In the genomic region with DNA sequence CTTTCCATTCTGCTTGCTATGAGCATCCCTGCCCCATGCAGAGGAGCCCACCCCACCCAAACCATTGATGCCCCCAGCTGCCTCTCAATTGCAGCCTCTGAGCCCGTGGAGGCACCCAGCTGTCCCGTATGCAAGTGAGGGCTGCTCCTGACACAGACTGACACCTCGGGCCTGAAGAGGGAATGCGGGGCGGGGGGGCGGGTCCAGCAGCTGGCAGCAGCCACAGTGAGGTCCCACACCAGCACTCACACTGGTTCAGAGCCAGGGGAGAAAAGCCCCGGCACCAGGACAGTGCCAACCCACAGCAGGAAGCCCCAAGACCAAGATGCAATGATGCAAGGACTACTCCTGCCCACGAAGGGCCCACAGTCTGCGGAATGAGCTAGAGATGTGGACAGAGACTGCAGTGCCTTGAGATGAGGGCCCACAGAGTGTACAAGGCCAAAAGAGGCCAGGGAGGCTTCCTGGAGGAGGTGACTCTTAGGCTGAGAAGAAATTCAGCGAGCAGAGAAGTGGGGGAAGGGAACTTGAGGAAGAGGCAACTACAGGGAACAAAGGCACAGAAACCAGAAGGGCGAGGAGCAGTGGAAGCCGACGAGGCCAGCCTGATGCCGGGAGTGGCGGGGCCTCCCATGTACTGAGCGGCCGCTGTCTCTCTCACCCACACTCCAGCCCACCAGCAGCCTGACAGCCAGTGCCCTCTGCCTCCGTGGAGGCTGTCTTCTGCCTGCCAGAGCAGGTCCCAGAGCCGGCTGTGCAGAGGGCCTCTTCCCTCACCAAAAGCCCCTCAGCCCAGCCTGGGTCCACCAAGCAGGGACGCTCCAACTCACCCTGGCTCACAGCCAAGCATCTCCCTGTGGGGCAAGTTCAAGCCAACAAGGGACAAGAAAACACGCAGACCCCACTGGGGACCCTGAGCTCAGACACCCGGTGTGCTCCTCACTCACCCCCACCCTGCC, we compare ENCODE assay signal across 8 cellular contexts. TPM values are rescaled to one million over a fixed set of nuclear protein-coding genes. Genes with fewer than 3 reads are reported as not detected.
DNase-seq lines count a peak whose midpoint lies in the region; ATAC-seq and TF ChIP-seq lines count a peak whose summit lies in the region.

No MANE protein-coding gene starts in this region.

- DNase-seq in breast epithelium (ENCODE audit: low spot score in 2 of 2) (no peak), mammary epithelial cell (no peak), hypothalamus (lab: John Stamatoyannopoulos, UW) (peak in 39 of 51 donors; percentile 33 to 96 (median 79)), GM10248 (ENCODE audit: extremely low spot score) (no peak)
- DNase-seq in activated CD4-positive, alpha-beta memory T cell treated with anti-CD3 and anti-CD28 coated beads for 36 hours, result peak; percentile 62
- peak; percentile 52 to 77 for DNase-seq in stimulated activated naive CD8-positive, alpha-beta T cell treated with anti-CD3 and anti-CD28 coated beads, Interleukin-15, amount 100 ng/mL, for 72 hours

- dilution Hi-C loops in mammary epithelial cell (cut with HindIII; ENCODE audit: low sequenced_read_pairs), result no loop called here

- TF ChIP-seq POLR2A in breast epithelium (IDR thresholded peaks at IDR 0.05), result no peak

- no peak overlapping the region for H2AFZ ChIP-seq in mammary epithelial cell (ENCODE audit: low read depth, low read length)

- peaks cover 91% of the 10 kb centered on the region for H3K79me2 ChIP-seq in mammary epithelial cell (ENCODE audit: insufficient read depth, low read length)

- peak overlapping the region; percentile 62 for H3K4me3 Mint-ChIP-seq in activated CD4-positive, alpha-beta memory T cell treated with anti-CD3 and anti-CD28 coated beads for 36 hours
- peak overlapping the region; percentile 85 to 92 for H3K4me3 Mint-ChIP-seq in stimulated activated naive CD8-positive, alpha-beta T cell treated with anti-CD3 and anti-CD28 coated beads, Interleukin-15, amount 100 ng/mL, for 72 hours

- no peaks in the 10 kb centered on the region for H3K27me3 Mint-ChIP-seq in activated CD4-positive, alpha-beta memory T cell treated with anti-CD3 and anti-CD28 coated beads for 36 hours
- H3K27me3 Mint-ChIP-seq in stimulated activated naive CD8-positive, alpha-beta T cell treated with anti-CD3 and anti-CD28 coated beads, Interleukin-15, amount 100 ng/mL, for 72 hours, result no peaks in the 10 kb centered on the region

- intact Hi-C loops in breast epithelium (cut with DNase I; ENCODE audit: low total_unique reads), result loop anchor here (10.0 kb wide), 1 partner anchor 113 kb away; no protein-coding TSS in a partner anchor
- intact Hi-C loops in mammary epithelial cell (cut with micrococcal nuclease), result no loop called here
- intact Hi-C loops in activated CD4-positive, alpha-beta memory T cell treated with anti-CD3 and anti-CD28 coated beads for 36 hours (cut with micrococcal nuclease), result loop anchor here (2.0 to 5.0 kb wide), 3 partner anchors 35 to 184 kb away; partner anchors contain the start of genes CDK9 and DPM2

- H4K20me1 ChIP-seq in mammary epithelial cell (ENCODE audit: insufficient read depth, low read length), result no peaks in the 10 kb centered on the region

- peak overlapping the region; percentile 88 for H3K27ac Mint-ChIP-seq in activated CD4-positive, alpha-beta memory T cell treated with anti-CD3 and anti-CD28 coated beads for 36 hours
- peak overlapping the region; percentile 97 to 98 for H3K27ac Mint-ChIP-seq in stimulated activated naive CD8-positive, alpha-beta T cell treated with anti-CD3 and anti-CD28 coated beads, Interleukin-15, amount 100 ng/mL, for 72 hours

- H3K9ac ChIP-seq in mammary epithelial cell (ENCODE audit: insufficient read depth, low read length), result no peak overlapping the region

- peaks cover 45 to 76% of the 10 kb centered on the region in 2 donors for H3K4me1 ChIP-seq in breast epithelium
- H3K4me1 ChIP-seq in mammary epithelial cell (ENCODE audit: insufficient read depth, low read length), result peaks cover 54% of the 10 kb centered on the region

- H3K27ac ChIP-seq in breast epithelium (peak overlapping the region; percentile 98 to 99), mammary epithelial cell (ENCODE audit: insufficient read depth, low read depth, low read length) (no peak overlapping the region)

- peaks cover 98% of the 10 kb centered on the region for H3K4me1 Mint-ChIP-seq in activated CD4-positive, alpha-beta memory T cell treated with anti-CD3 and anti-CD28 coated beads for 36 hours (ENCODE audit: low read depth)
- H3K4me1 Mint-ChIP-seq in stimulated activated naive CD8-positive, alpha-beta T cell treated with anti-CD3 and anti-CD28 coated beads, Interleukin-15, amount 100 ng/mL, for 72 hours, result peaks cover 100% of the 10 kb centered on the region

- in situ Hi-C loops in mammary epithelial cell (cut with MboI; ENCODE audit: low sequenced_read_pairs in 2 of 2), result no loop called here

- 71% methylated on average over 16 of the region's 22 CpGs for WGBS in mammary epithelial cell (ENCODE audit: low coverage, missing lambda C conversion rate)

- peaks cover under 1% of the 10 kb centered on the region for H3K36me3 Mint-ChIP-seq in activated CD4-positive, alpha-beta memory T cell treated with anti-CD3 and anti-CD28 coated beads for 36 hours

- peak; percentile 42 for ATAC-seq in stimulated activated naive CD8-positive, alpha-beta T cell treated with anti-CD3 and anti-CD28 coated beads, Interleukin-15, amount 100 ng/mL, for 72 hours
- no peak for ATAC-seq in HG02642 (IDR thresholded peaks at IDR 0.05; ENCODE audit: poor library complexity, unreplicated experiment)
- ATAC-seq in HG03135 (IDR thresholded peaks at IDR 0.05; ENCODE audit: unreplicated experiment), result no peak

- H3K27me3 ChIP-seq in breast epithelium (no peaks in the 10 kb centered on the region), mammary epithelial cell (ENCODE audit: insufficient read depth, low read length) (no peaks in the 10 kb centered on the region)

- H3K9me3 ChIP-seq in breast epithelium (no peaks in the 10 kb centered on the region), mammary epithelial cell (replicated peaks; ENCODE audit: insufficient read depth, low read length) (no peaks in the 10 kb centered on the region)

- H3K4me2 ChIP-seq in mammary epithelial cell (ENCODE audit: insufficient read depth, low read depth, low read length), result no peak overlapping the region

- H3K36me3 ChIP-seq in breast epithelium (no peaks in the 10 kb centered on the region), mammary epithelial cell (ENCODE audit: insufficient read depth, low read length) (no peaks in the 10 kb centered on the region)

- BruUV-seq in mammary epithelial cell (replicated peaks; lab: Mats Ljungman, UMichigan), result no TSS peak

- H3K9me3 Mint-ChIP-seq in activated CD4-positive, alpha-beta memory T cell treated with anti-CD3 and anti-CD28 coated beads for 36 hours, result no peaks in the 10 kb centered on the region
- no peaks in the 10 kb centered on the region for H3K9me3 Mint-ChIP-seq in stimulated activated naive CD8-positive, alpha-beta T cell treated with anti-CD3 and anti-CD28 coated beads, Interleukin-15, amount 100 ng/mL, for 72 hours

- TF ChIP-seq CTCF in breast epithelium (IDR thresholded peaks at IDR 0.05) (no peak), mammary epithelial cell (conservative IDR thresholded peaks at IDR 0.05 in 1 of 2, IDR thresholded peaks at IDR 0.05 in 1 of 2; ENCODE audit: extremely low read depth in 1 of 2, insufficient read depth in 1 of 2, low read depth in 1 of 2, low read length in 2 of 2) (no peak), GM10248 (IDR thresholded peaks at IDR 0.05; ENCODE audit: control extremely low read depth, extremely low read depth, low read depth, missing control alignments) (no peak)

- POLR2A ChIA-PET in activated CD4-positive, alpha-beta memory T cell treated with anti-CD3 and anti-CD28 coated beads for 36 hours (lab: Charles Lee), result interaction anchor here (0.7 to 3.1 kb wide), 6 partner anchors 8 to 61 kb away, joined by 3 to 29 read pairs (median 6); partner anchors contain the start of gene EEIG1
- POLR2A ChIA-PET in GM10248 (lab: Yijun Ruan, JAX), result interaction anchor here (0.6 to 2.3 kb wide), 3 partner anchors 9 to 10 kb away, joined by 3 to 14 read pairs (median 6); partner anchors contain the start of gene EEIG1

- H3K4me3 ChIP-seq in breast epithelium (peak overlapping the region in 1 of 3 donors; percentile 50), mammary epithelial cell (replicated peaks in 1 of 3; ENCODE audit: insufficient read depth in 1 of 3, low read depth in 2 of 3, low read length in 3 of 3) (no peak overlapping the region)

- CTCF ChIA-PET in mammary epithelial cell (lab: Charles Lee; ENCODE audit: low non-redundant PET), result no interaction called here
- CTCF ChIA-PET in activated CD4-positive, alpha-beta memory T cell treated with anti-CD3 and anti-CD28 coated beads for 36 hours (lab: Charles Lee), result interaction anchor here (1.1 to 12.2 kb wide), 6 partner anchors 9 to 63 kb away, joined by 3 to 106 read pairs (median 10); partner anchors contain the start of gene EEIG1
- CTCF ChIA-PET in GM10248 (lab: Yijun Ruan, JAX), result interaction anchor here (1.8 to 23.2 kb wide), 4 partner anchors 17 to 63 kb away, joined by 5 to 263 read pairs (median 15); no protein-coding TSS in a partner anchor

RNA-seq across cellular contexts. Expression of gene EEIG1, which starts 9.2 kb away (rescaled TPM):
- total RNA-seq in breast epithelium (10 to 100 TPM in 2 of 3 donors, 1 to 10 TPM in 1; 7.7 to 32.1 (median 19.7) TPM), mammary epithelial cell (10 to 100 TPM; 23.0 to 29.3 TPM)
- 17.1 TPM for polyA plus RNA-seq in mammary epithelial cell
- 11.3 TPM for polyA minus RNA-seq in mammary epithelial cell
- total RNA-seq in activated CD4-positive, alpha-beta memory T cell treated with anti-CD3 and anti-CD28 coated beads for 36 hours, result 10 to 100 TPM; 50.7 to 58.0 TPM

RNA-seq across cellular contexts. Expression of gene DPM2, which starts 34.0 kb away (rescaled TPM):
- total RNA-seq in breast epithelium (10 to 100 TPM; 10.6 to 17.4 (median 17.1) TPM), mammary epithelial cell (10 to 100 TPM; 10.0 to 48.7 TPM)
- 45.2 TPM for polyA plus RNA-seq in mammary epithelial cell
- polyA minus RNA-seq in mammary epithelial cell, result 74.8 TPM
- total RNA-seq in activated CD4-positive, alpha-beta memory T cell treated with anti-CD3 and anti-CD28 coated beads for 36 hours, result 10 to 100 TPM; 41.5 to 42.0 TPM

RNA-seq across cellular contexts. Expression of gene PIP5KL1, which starts 41.1 kb away (rescaled TPM):
- total RNA-seq in breast epithelium, result 10 to 100 TPM in 1 of 3 donors, 1 to 10 TPM in 2; 2.2 to 10.1 (median 5.2) TPM
- 10 to 100 TPM in 1 of 2 donors, 1 to 10 TPM in 1; 6.7 to 11.8 TPM for total RNA-seq in mammary epithelial cell
- polyA plus RNA-seq in mammary epithelial cell, result 4.4 TPM
- 0.41 TPM for polyA minus RNA-seq in mammary epithelial cell
- total RNA-seq in activated CD4-positive, alpha-beta memory T cell treated with anti-CD3 and anti-CD28 coated beads for 36 hours, result 1 to 10 TPM in 1 of 2 experiments, under 1 TPM in 1; 0.94 to 2.9 TPM

RNA-seq across cellular contexts. Expression of gene ST6GALNAC4, which starts 54.8 kb away (rescaled TPM):
- 10 to 100 TPM; 17.6 to 44.6 (median 24.0) TPM for total RNA-seq in breast epithelium
- total RNA-seq in mammary epithelial cell, result 10 to 100 TPM; 14.3 to 19.6 TPM
- polyA plus RNA-seq in mammary epithelial cell, result 21.9 TPM
- 50.2 TPM for polyA minus RNA-seq in mammary epithelial cell
- 10 to 100 TPM; 21.2 to 23.5 TPM for total RNA-seq in activated CD4-positive, alpha-beta memory T cell treated with anti-CD3 and anti-CD28 coated beads for 36 hours

Comparison
In these comparisons a context has a peak if more than half of its experiments do, and no peak if none do; other contexts are left out.
1. DNase-seq: peak in activated CD4-positive, alpha-beta memory T cell treated with anti-CD3 and anti-CD28 coated beads for 36 hours (single experiment), hypothalamus (39 of 51) and stimulated activated naive CD8-positive, alpha-beta T cell treated with anti-CD3 and anti-CD28 coated beads, Interleukin-15, amount 100 ng/mL, for 72 hours (2 of 2); none in breast epithelium (0 of 2), mammary epithelial cell (single experiment) and GM10248 (single experiment).